24 cellular contexts compared by ENCODE assay signal in genomic region chr4:111326450-111326849, GRCh38.
A peak's percentile ranks its signal among the peaks of the same experiment; 100 is the strongest.
DNase-seq lines count a peak whose midpoint lies in the region; ATAC-seq, FAIRE-seq and TF ChIP-seq lines count a peak whose summit lies in the region.
"Had no signal": no experiment of that assay in that cellular context is flagged by ENCODE, and none has a peak within 500 bp of the region (broad histone marks: within the 10 kb centered on the region; RNA-seq: fewer than 3 reads in every experiment).

No MANE protein-coding gene starts in this region.

- H3K4me2 ChIP-seq in HepG2 (ENCODE audit: low read depth, low read length) (no peak overlapping the region), IMR-90 (ENCODE audit: low read depth, low read length) (no peak overlapping the region)
- H3K4me2 ChIP-seq: BLaER1 had no signal

- no TSS peak for BruUV-seq in HepG2 (replicated peaks; lab: Mats Ljungman, UMichigan)
- no TSS peak for BruUV-seq in IMR-90 (replicated peaks; lab: Mats Ljungman, UMichigan)

- H4K8ac ChIP-seq in IMR-90 (ENCODE audit: low read depth in 2 of 2, low read length in 2 of 2): no peak overlapping the region

- no peak overlapping the region for H3K23ac ChIP-seq in IMR-90 (ENCODE audit: low read depth, low read length)

- intact Hi-C loops in HepG2 (cut with micrococcal nuclease; ENCODE audit: unreplicated experiment): no loop called here
- intact Hi-C loops in right lobe of liver (cut with DNase I): no loop called here
- intact Hi-C loops in IMR-90 (cut with micrococcal nuclease): no loop called here

- no peak for TF ChIP-seq RAD21 in HepG2 (CRISPR knock-in tag; IDR thresholded peaks at IDR 0.05)
- no peak for TF ChIP-seq RAD21 in IMR-90 (IDR thresholded peaks at IDR 0.05; ENCODE audit: low read length)

- no peak for FAIRE-seq in HepG2 (lab: Jason Lieb, UNC)
- FAIRE-seq: GM12878, GM12892, GM18507 had no signal

- no peak overlapping the region for H2BK15ac ChIP-seq in IMR-90 (ENCODE audit: low read depth, low read length)

- in situ Hi-C loops in HepG2 (cut with HindIII; ENCODE audit: extremely low pct_ligation_motif_present, low pct_unique_long_range_greater_than_20kb): no loop called here
- in situ Hi-C loops in IMR-90 (cut with MboI; ENCODE audit: low sequenced_read_pairs): no loop called here

- H3K4me1 ChIP-seq in HepG2 (ENCODE audit: insufficient read depth, low read length) (no peaks in the 10 kb centered on the region), right lobe of liver (no peaks in the 10 kb centered on the region), IMR-90 (ENCODE audit: control insufficient read depth, insufficient read depth, low read length) (no peaks in the 10 kb centered on the region; the same call in 1 of the 2 replicates)
- H3K4me1 ChIP-seq: BLaER1 had no signal

- no peaks in the 10 kb centered on the region for H4K20me1 ChIP-seq in HepG2 (ENCODE audit: insufficient read depth, low read length)
- no peaks in the 10 kb centered on the region for H4K20me1 ChIP-seq in IMR-90 (ENCODE audit: insufficient read depth, low read length)
- H4K20me1 ChIP-seq: BLaER1 had no signal

- H2BK20ac ChIP-seq in IMR-90 (ENCODE audit: low read depth, low read length): no peak overlapping the region

- no peak overlapping the region for H4K91ac ChIP-seq in IMR-90 (ENCODE audit: insufficient read depth, low read depth, low read length)

- dilution Hi-C loops in IMR-90 (cut with HindIII; ENCODE audit: low sequenced_read_pairs, unreplicated experiment): no loop called here

- no peak overlapping the region for H3K14ac ChIP-seq in IMR-90 (replicated peaks; ENCODE audit: low read depth, low read length)

- H3K9ac ChIP-seq in HepG2 (ENCODE audit: insufficient read depth, low read depth, low read length) (no peak overlapping the region), IMR-90 (ENCODE audit: low read depth, low read length) (no peak overlapping the region)
- H3K9ac ChIP-seq: BLaER1 had no signal

- ATAC-seq in HepG2 (no peak), right lobe of liver (no peak), IMR-90 (ENCODE audit: low read depth) (no peak), HG03565 (IDR thresholded peaks at IDR 0.05; ENCODE audit: unreplicated experiment) (no peak)
- ATAC-seq: GM12878 had no signal

- H3K56ac ChIP-seq in IMR-90 (ENCODE audit: extremely low read depth, insufficient read depth, low read length): no peak overlapping the region

- H3K79me2 ChIP-seq in HepG2 (ENCODE audit: insufficient read depth, low read length): no peaks in the 10 kb centered on the region

- no peaks in the 10 kb centered on the region for H3K79me1 ChIP-seq in IMR-90 (ENCODE audit: low read depth in 1 of 2, low read length in 2 of 2)

- H3K18ac ChIP-seq in IMR-90 (ENCODE audit: low read depth, low read length): no peak overlapping the region

- no peak overlapping the region for H3K4ac ChIP-seq in IMR-90 (ENCODE audit: low read depth, low read length)

- no peaks in the 10 kb centered on the region for H3K36me3 ChIP-seq in HepG2 (replicated peaks in 1 of 2; ENCODE audit: control insufficient read depth in 1 of 2, insufficient read depth in 2 of 2, low read length in 2 of 2)
- H3K36me3 ChIP-seq in right lobe of liver: no peaks in the 10 kb centered on the region
- no peaks in the 10 kb centered on the region for H3K36me3 ChIP-seq in IMR-90 (ENCODE audit: control insufficient read depth, insufficient read depth, low read length)
- no peaks in the 10 kb centered on the region for H3K36me3 ChIP-seq in H7 (replicated peaks; ENCODE audit: control insufficient read depth, insufficient read depth, low read length)
- H3K36me3 ChIP-seq: BE2C, BLaER1 had no signal

- CTCF ChIA-PET in HepG2 (lab: Yijun Ruan, JAX; ENCODE audit: low intra/inter-chr PET ratio, low total read pairs) (no interaction called here), IMR-90 (lab: Yijun Ruan, JAX) (no interaction called here)

- no peak overlapping the region for H4K5ac ChIP-seq in IMR-90 (ENCODE audit: low read depth, low read length)

- H2AK5ac ChIP-seq in IMR-90 (ENCODE audit: low read depth, low read length): no peak overlapping the region

- TF ChIP-seq CTCF in HepG2 (CRISPR knock-in tag; IDR thresholded peaks at IDR 0.05) (no peak), right lobe of liver (IDR thresholded peaks at IDR 0.05) (no peak), IMR-90 (conservative IDR thresholded peaks at IDR 0.05; ENCODE audit: low read depth, low read length) (no peak)

- TF ChIP-seq POLR2A in HepG2 (IDR thresholded peaks at IDR 0.05; ENCODE audit: insufficient read depth in 1 of 2, low read depth in 2 of 2, low read length in 2 of 2) (no peak), right lobe of liver (IDR thresholded peaks at IDR 0.05) (no peak), IMR-90 (IDR thresholded peaks at IDR 0.05; ENCODE audit: low read depth, low read length) (no peak)

- WGBS in HepG2 (ENCODE audit: low lambda C conversion rate): 4% methylated on average over 1 of the region's 1 CpG
- WGBS in right lobe of liver (ENCODE audit: insufficient coverage, low coverage, low lambda C conversion rate, missing lambda C conversion rate): 27% methylated on average over 1 of the region's 1 CpG
- WGBS in IMR-90 (ENCODE audit: extremely low coverage in 2 of 2, insufficient read length in 1 of 2), 2 experiments: no CpG with 5 or more reads among the region's 1 CpG

- H3K27ac ChIP-seq in HepG2 (ENCODE audit: extremely low read length, insufficient read depth, low read length): no peak overlapping the region
- no peak overlapping the region for H3K27ac ChIP-seq in right lobe of liver
- H3K27ac ChIP-seq in IMR-90 (ENCODE audit: insufficient read depth, low read length): no peak overlapping the region
- H3K27ac ChIP-seq: 22Rv1, BLaER1 had no signal

- H2BK5ac ChIP-seq in IMR-90 (ENCODE audit: low read depth, low read length, poor library complexity, severe bottlenecking): no peak overlapping the region

- DNase-seq in HepG2 (ENCODE audit: low spot score): no peak
- no peak for DNase-seq in right lobe of liver
- DNase-seq in IMR-90: no peak
- DNase-seq in H7: no peak
- DNase-seq: ACHN; BE2C; C1 segment of cervical spinal cord; CD4-positive, alpha-beta memory T cell; CD4-positive, CD25-positive, alpha-beta regulatory T cell; CD8-positive, alpha-beta memory T cell; COR-L47; DMS 273 treated with DMSO at 0.1 percent for 48 hours; DMS153; DMS53; DMS79; DND-41; EL; GDM1 had no signal

- TF ChIP-seq EP300 in HepG2 (IDR thresholded peaks at IDR 0.05; ENCODE audit: low read depth in 2 of 2, low read length in 2 of 2) (no peak), HepG2 (CRISPR knock-in tag; IDR thresholded peaks at IDR 0.05; ENCODE audit: borderline replicate concordance) (no peak)

- H2AFZ ChIP-seq in HepG2 (ENCODE audit: low read length) (no peak overlapping the region), IMR-90 (replicated peaks; ENCODE audit: low read length, poor library complexity) (no peak overlapping the region)

- peaks cover 5% of the 10 kb centered on the region; the same call in 1 of the 2 replicates for H3K9me1 ChIP-seq in IMR-90 (ENCODE audit: insufficient read depth, low read length)

- POLR2A ChIA-PET in HepG2 (lab: Yijun Ruan, JAX): no interaction called here
- POLR2A ChIA-PET in IMR-90 (lab: Charles Lee; ENCODE audit: unreplicated experiment): no interaction called here

- no peaks in the 10 kb centered on the region for H3K27me3 ChIP-seq in HepG2 (ENCODE audit: control insufficient read depth in 1 of 2, insufficient read depth in 2 of 2, low read length in 2 of 2)
- no peaks in the 10 kb centered on the region for H3K27me3 ChIP-seq in right lobe of liver
- H3K27me3 ChIP-seq in IMR-90 (ENCODE audit: control insufficient read depth, insufficient read depth, low read length): no peaks in the 10 kb centered on the region
- H3K27me3 ChIP-seq in H7 (ENCODE audit: control insufficient read depth, insufficient read depth, low read length): no peaks in the 10 kb centered on the region
- H3K27me3 ChIP-seq: BE2C, BLaER1 had no signal

- no peak overlapping the region for H2AK9ac ChIP-seq in IMR-90 (replicated peaks; ENCODE audit: low read depth, low read length, poor library complexity)

- H3K4me3 ChIP-seq in HepG2 (replicated peaks in 1 of 3; ENCODE audit: insufficient read depth in 1 of 3, low read depth in 2 of 3, low read length in 3 of 3): no peak overlapping the region
- H3K4me3 ChIP-seq in right lobe of liver: no peak overlapping the region
- no peak overlapping the region for H3K4me3 ChIP-seq in IMR-90 (ENCODE audit: insufficient read depth, low read depth, low read length)
- no peak overlapping the region for H3K4me3 ChIP-seq in H7 (ENCODE audit: insufficient read depth, low read depth, low read length)
- H3K4me3 ChIP-seq: BLaER1, GM12878 had no signal

- H3K9me3 ChIP-seq in HepG2 (ENCODE audit: low read length) (no peaks in the 10 kb centered on the region), right lobe of liver (no peaks in the 10 kb centered on the region), IMR-90 (ENCODE audit: control insufficient read depth, insufficient read depth, low read length) (no peaks in the 10 kb centered on the region)
- H3K9me3 ChIP-seq: BE2C, BLaER1 had no signal

- H2BK120ac ChIP-seq in IMR-90 (ENCODE audit: low read depth, low read length): no peak overlapping the region

TF ChIP-seq in HepG2, 621 proteins besides CTCF, POLR2A, EP300 and RAD21 (continues in another document):
- no peak for TF ChIP-seq ZNF644 (CRISPR knock-in tag; IDR thresholded peaks at IDR 0.05; ENCODE audit: low read depth)
- peak; percentile 53; the same call in 1 of the 2 replicates for TF ChIP-seq NFE2L2 (IDR thresholded peaks at IDR 0.05; ENCODE audit: low read length)
- no peak for TF ChIP-seq NR1H2 (CRISPR knock-in tag; IDR thresholded peaks at IDR 0.05; ENCODE audit: borderline replicate concordance, low read depth)
- TF ChIP-seq NR2F6 (IDR thresholded peaks at IDR 0.05): no peak
- no peak for TF ChIP-seq NR2F6 (CRISPR knock-in tag; IDR thresholded peaks at IDR 0.05)

TF ChIP-seq in IMR-90, 13 proteins besides CTCF, POLR2A, EP300 and RAD21:
- peak; percentile 66 for TF ChIP-seq NFE2L2 (IDR thresholded peaks at IDR 0.05; ENCODE audit: low read depth, low read length)
- no peak for TF ChIP-seq USF2 (IDR thresholded peaks at IDR 0.05; ENCODE audit: low read depth, low read length)
TF ChIP-seq in IMR-90: peak in this region for 1.
